ENCODE assay signal across 26 cellular contexts in the genomic region with DNA sequence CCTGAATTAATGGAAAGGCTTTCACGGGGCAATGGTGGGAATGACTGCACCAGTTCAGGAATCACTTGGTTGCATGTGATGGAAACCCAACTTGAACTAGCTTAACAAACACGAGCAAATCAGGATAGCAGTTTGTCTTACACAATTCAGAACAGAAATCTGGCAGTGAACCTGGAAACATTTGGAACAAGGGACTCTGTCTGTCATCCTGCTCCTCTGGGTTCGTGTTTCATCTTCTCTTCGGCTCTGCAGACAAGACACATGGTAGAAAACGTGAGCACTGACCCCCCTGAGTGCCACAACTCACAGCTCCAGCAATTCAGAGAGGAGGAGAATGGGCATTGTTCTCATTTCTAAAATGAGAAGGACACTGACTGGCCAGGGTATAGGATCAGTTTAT.
DNase-seq lines count a peak whose midpoint lies in the region; ATAC-seq, FAIRE-seq and TF ChIP-seq lines count a peak whose summit lies in the region.
"Had no signal": no experiment of that assay in that cellular context is flagged by ENCODE, and none has a peak within 500 bp of the region (broad histone marks: within the 10 kb centered on the region; RNA-seq: fewer than 3 reads in every experiment).

No MANE protein-coding gene starts in this region.

- H3K27ac ChIP-seq in astrocyte (ENCODE audit: low read depth, low read length): no peak overlapping the region
- no peak overlapping the region for H3K27ac ChIP-seq in mesenchymal stem cell (ENCODE audit: low read length, poor library complexity, severe bottlenecking)
- H3K27ac ChIP-seq: heart left ventricle, neural progenitor cell, testis had no signal

- ATAC-seq in Right ventricle myocardium inferior (peak; percentile 50), left cardiac atrium (no peak), HG02610 (IDR thresholded peaks at IDR 0.05; ENCODE audit: unreplicated experiment) (no peak)
- ATAC-seq: activated CD4-positive, alpha-beta T cell treated with anti-CD3 and anti-CD28 coated beads for 36 hours; PC-3 had no signal

- H3K4me2 ChIP-seq in astrocyte (ENCODE audit: low read length) (no peak overlapping the region), mesenchymal stem cell (ENCODE audit: low read length, poor library complexity, severe bottlenecking) (no peak overlapping the region)
- H3K4me2 ChIP-seq: neural progenitor cell had no signal

- peaks cover 17% of the 10 kb centered on the region for H3K4me1 Mint-ChIP-seq in astrocyte (ENCODE audit: low read depth, unreplicated experiment)
- H3K4me1 Mint-ChIP-seq: activated CD4-positive, alpha-beta T cell treated with anti-CD3 and anti-CD28 coated beads for 36 hours had no signal

- H4K20me1 ChIP-seq in astrocyte (ENCODE audit: insufficient read depth, low read length): no peaks in the 10 kb centered on the region

- H3K79me1 ChIP-seq in mesenchymal stem cell (replicated peaks; ENCODE audit: low read length, poor library complexity, severe bottlenecking): no peaks in the 10 kb centered on the region

- H3K23ac ChIP-seq in mesenchymal stem cell (ENCODE audit: low read length in 2 of 2): no peak overlapping the region

- H3K4ac ChIP-seq in mesenchymal stem cell (ENCODE audit: low read depth in 1 of 2, low read length in 2 of 2): no peak overlapping the region

- no peak overlapping the region for H3K14ac ChIP-seq in mesenchymal stem cell (ENCODE audit: low read length in 2 of 2)

- H3K27me3 ChIP-seq in astrocyte (ENCODE audit: insufficient read depth, low read length) (no peaks in the 10 kb centered on the region), mesenchymal stem cell (ENCODE audit: control insufficient read depth in 1 of 2, insufficient read depth in 1 of 2, low read length in 2 of 2) (no peaks in the 10 kb centered on the region)
- H3K27me3 ChIP-seq: heart left ventricle, neural progenitor cell, testis had no signal

- H3K4me1 ChIP-seq in astrocyte (ENCODE audit: insufficient read depth, low read length): peaks cover 10% of the 10 kb centered on the region
- peaks cover 4% of the 10 kb centered on the region for H3K4me1 ChIP-seq in mesenchymal stem cell (ENCODE audit: control insufficient read depth, insufficient read depth, low read depth, low read length)
- H3K4me1 ChIP-seq: testis had no signal

- FAIRE-seq in astrocyte (lab: Jason Lieb, UNC): peak; percentile 49
- FAIRE-seq: A204.1, G401.6, GM19239, urothelium cell line had no signal

- WGBS in mesenchymal stem cell: 85% methylated on average over 4 of the region's 5 CpGs

- no peak overlapping the region for H2BK15ac ChIP-seq in mesenchymal stem cell (ENCODE audit: low read depth, poor library complexity, severe bottlenecking)

- no peaks in the 10 kb centered on the region for H3K9me3 ChIP-seq in astrocyte (ENCODE audit: insufficient read depth, low read depth, low read length)
- no peaks in the 10 kb centered on the region for H3K9me3 ChIP-seq in mesenchymal stem cell (ENCODE audit: control insufficient read depth, low read length)
- H3K9me3 ChIP-seq: heart left ventricle, testis had no signal

- no peak overlapping the region for H3K27ac Mint-ChIP-seq in astrocyte (ENCODE audit: unreplicated experiment)
- H3K27ac Mint-ChIP-seq: activated CD4-positive, alpha-beta T cell treated with anti-CD3 and anti-CD28 coated beads for 36 hours; neural progenitor cell had no signal

- H3K9ac ChIP-seq in astrocyte (ENCODE audit: low read length) (no peak overlapping the region), mesenchymal stem cell (ENCODE audit: low read length) (peak overlapping the region; percentile 4)
- H3K9ac ChIP-seq: neural progenitor cell had no signal

- H3K36me3 Mint-ChIP-seq in astrocyte (ENCODE audit: low read depth, unreplicated experiment): no peaks in the 10 kb centered on the region
- H3K36me3 Mint-ChIP-seq: neural progenitor cell had no signal

- no peak overlapping the region for H2BK120ac ChIP-seq in mesenchymal stem cell (ENCODE audit: low read depth, low read length)

- no peak for DNase-seq in Right ventricle myocardium inferior (ENCODE audit: missing footprints)
- no peak for DNase-seq in left cardiac atrium
- no peak for DNase-seq in astrocyte (ENCODE audit: low read depth)
- DNase-seq in mesenchymal stem cell: no peak
- DNase-seq in hippocampal formation (lab: John Stamatoyannopoulos, UW): no peak
- DNase-seq in activated T-cell treated with anti-CD3 and anti-CD28 coated beads, Interleukin-2, amount 50 U/mL, for 1 hour: no peak
- no peak for DNase-seq in GM13976 (ENCODE audit: low spot score)
- DNase-seq: activated CD4-positive, alpha-beta T cell treated with anti-CD3 and anti-CD28 coated beads for 36 hours; activated CD8-positive, alpha-beta memory T cell treated with anti-CD3 and anti-CD28 coated beads for 24 hours; activated effector memory CD4-positive, alpha-beta T cell treated with anti-CD3 and anti-CD28 coated beads, Interleukin-2, amount 50 U/mL, for 16 hours; DMS153; heart left ventricle; kidney glomerular epithelial cell; mammary epithelial cell; NCI-H1694; NCI-H510A treated with DMSO at 0.1 percent for 48 hours; NK-92 treated with Interleukin-12 subunit alpha and Interleukin-12 subunit beta, amount 100 ng/mL, for 24 hours; PC-3; stimulated activated naive CD4-positive, alpha-beta T cell treated with Interleukin-2 at 50 U/mL for 16 hours; testis had no signal

- H3K18ac ChIP-seq in mesenchymal stem cell (ENCODE audit: low read depth in 1 of 2, low read length in 2 of 2): no peak overlapping the region

- in situ Hi-C loops in GM13976 (cut with MboI; ENCODE audit: low sequenced_read_pairs, unreplicated experiment): no loop called here

- H2AK5ac ChIP-seq in mesenchymal stem cell (ENCODE audit: low read length, severe bottlenecking): no peak overlapping the region

- H2BK5ac ChIP-seq in mesenchymal stem cell (ENCODE audit: low read depth, low read length, poor library complexity, severe bottlenecking): no peak overlapping the region

- H3K79me2 ChIP-seq in astrocyte (ENCODE audit: insufficient read depth, low read length): no peaks in the 10 kb centered on the region

- no peaks in the 10 kb centered on the region for H3K36me3 ChIP-seq in astrocyte (ENCODE audit: insufficient read depth, low read length)
- H3K36me3 ChIP-seq in mesenchymal stem cell (ENCODE audit: control insufficient read depth in 1 of 2, insufficient read depth in 2 of 2, low read depth in 1 of 2, low read length in 2 of 2): no peaks in the 10 kb centered on the region
- H3K36me3 ChIP-seq: heart left ventricle, neural progenitor cell had no signal

- H4K8ac ChIP-seq in mesenchymal stem cell (ENCODE audit: low read length): no peak overlapping the region

- intact Hi-C loops in Right ventricle myocardium inferior (cut with DNase I): no loop called here
- intact Hi-C loops in left cardiac atrium (cut with DNase I): no loop called here

- H3K4me3 Mint-ChIP-seq in astrocyte (ENCODE audit: unreplicated experiment): no peak overlapping the region
- H3K4me3 Mint-ChIP-seq: activated CD4-positive, alpha-beta T cell treated with anti-CD3 and anti-CD28 coated beads for 36 hours; neural progenitor cell had no signal

- H3K4me3 ChIP-seq in astrocyte (ENCODE audit: insufficient read depth, low read depth, low read length) (no peak overlapping the region), mesenchymal stem cell (ENCODE audit: insufficient read depth in 1 of 2, low read depth in 1 of 2, low read length in 2 of 2) (no peak overlapping the region)
- H3K4me3 ChIP-seq: heart left ventricle, neural progenitor cell, testis had no signal

- H2AFZ ChIP-seq in astrocyte (ENCODE audit: low read depth, low read length) (peak overlapping the region; percentile 19), mesenchymal stem cell (ENCODE audit: low read depth, low read length) (no peak overlapping the region)
- H2AFZ ChIP-seq: neural progenitor cell had no signal

- peaks cover 3% of the 10 kb centered on the region for H3K27me3 Mint-ChIP-seq in astrocyte (ENCODE audit: low read depth, unreplicated experiment)

- H3K9me3 Mint-ChIP-seq in astrocyte (ENCODE audit: unreplicated experiment): peaks cover 2% of the 10 kb centered on the region
- H3K9me3 Mint-ChIP-seq: neural progenitor cell had no signal

- TF ChIP-seq CTCF in astrocyte (IDR thresholded peaks at IDR 0.05; ENCODE audit: insufficient read depth, low read depth, low read length): no peak
- TF ChIP-seq CTCF in GM13976 (IDR thresholded peaks at IDR 0.05; ENCODE audit: borderline replicate concordance, control extremely low read depth, extremely low read depth, insufficient read depth, missing control alignments): no peak

- H2BK12ac ChIP-seq in mesenchymal stem cell (ENCODE audit: low read length in 2 of 2): no peak overlapping the region

- no peak overlapping the region for H4K91ac ChIP-seq in mesenchymal stem cell (ENCODE audit: low read length)
